9 cellular contexts compared by ENCODE assay signal in genomic region chr22:37468201-37468695, GRCh38. TPM values are rescaled to one million over a fixed set of nuclear protein-coding genes. Genes with fewer than 3 reads are reported as not detected.
DNase-seq lines count a peak whose midpoint lies in the region; ATAC-seq, FAIRE-seq and TF ChIP-seq lines count a peak whose summit lies in the region.
"Not testable (repeated sequence)": the region's sequence is repeated elsewhere in the genome, so short reads cannot be mapped to it uniquely, and the experiment has no call there.
"Had no signal": no experiment of that assay in that cellular context is flagged by ENCODE, and none has a peak within 500 bp of the region (broad histone marks: within the 10 kb centered on the region; RNA-seq: fewer than 3 reads in every experiment).

No MANE protein-coding gene starts in this region.

- not testable (repeated sequence) for H3K27me3 Mint-ChIP-seq in CD8-positive, alpha-beta T cell (ENCODE audit: low read depth); activated T-cell treated with anti-CD3 and anti-CD28 coated beads, Interleukin-2, amount 50 U/mL, for 24 hours; endodermal cell (ENCODE audit: insufficient read depth); stimulated activated naive B cell treated with anti-CD40 and anti-IgM and Interleukin-4, amounts not matched to agents 10 μg/mL and 1 μg/mL and 100 μg/mL, for 72 hours

- DNase-seq in CD8-positive, alpha-beta T cell; activated T-cell treated with anti-CD3 and anti-CD28 coated beads, Interleukin-2, amount 50 U/mL, for 24 hours; HepG2 (ENCODE audit: low spot score); neuronal stem cell (ENCODE audit: low spot score); stimulated activated naive B cell treated with anti-CD40 and anti-IgM and Interleukin-4, amounts not matched to agents 10 μg/mL and 1 μg/mL and 100 μg/mL, for 72 hours: not testable (repeated sequence)
- DNase-seq in endodermal cell, result peak; percentile 13

- not testable (repeated sequence) for H3K9me3 ChIP-seq in CD8-positive, alpha-beta T cell (ENCODE audit: low read length); endodermal cell (ENCODE audit: control insufficient read depth, low read length); HepG2 (ENCODE audit: low read length); neuronal stem cell (replicated peaks in 1 of 2; ENCODE audit: control insufficient read depth in 2 of 2, insufficient read depth in 1 of 2, low read depth in 1 of 2, low read length in 2 of 2)

- H4K91ac ChIP-seq in neuronal stem cell (ENCODE audit: low read depth, low read length, poor library complexity), result not testable (repeated sequence)

- not testable (repeated sequence) for H3K27ac ChIP-seq in CD8-positive, alpha-beta T cell (ENCODE audit: low read depth, low read length); HepG2 (ENCODE audit: extremely low read length, insufficient read depth, low read length); neuronal stem cell (replicated peaks; ENCODE audit: low read length)
- peak overlapping the region; percentile 66 for H3K27ac ChIP-seq in endodermal cell (ENCODE audit: low read depth, low read length)

- not testable (repeated sequence) for TF ChIP-seq EP300 in HepG2 (IDR thresholded peaks at IDR 0.05; ENCODE audit: low read depth in 2 of 2, low read length in 2 of 2); HepG2 (CRISPR knock-in tag; IDR thresholded peaks at IDR 0.05; ENCODE audit: borderline replicate concordance)

- H3K9ac ChIP-seq in endodermal cell (ENCODE audit: extremely low read depth, low read length, poor library complexity, severe bottlenecking); HepG2 (ENCODE audit: insufficient read depth, low read depth, low read length); neuronal stem cell (ENCODE audit: low read depth, low read length, poor library complexity): not testable (repeated sequence)

- not testable (repeated sequence) for H3K14ac ChIP-seq in neuronal stem cell (ENCODE audit: low read length)

- not testable (repeated sequence) for H4K8ac ChIP-seq in neuronal stem cell (ENCODE audit: low read depth, low read length)

- POLR2A ChIA-PET in CD8-positive, alpha-beta T cell (lab: Charles Lee); HepG2 (lab: Yijun Ruan, JAX): not testable (repeated sequence)

- CTCF ChIA-PET in CD8-positive, alpha-beta T cell (lab: Charles Lee), result interaction anchor here (1.5 kb wide), 1 partner anchor 29 kb away, joined by 4 read pairs; no protein-coding TSS in a partner anchor
- CTCF ChIA-PET in HepG2 (lab: Yijun Ruan, JAX; ENCODE audit: low intra/inter-chr PET ratio, low total read pairs), result not testable (repeated sequence)

- H4K20me1 ChIP-seq in HepG2 (ENCODE audit: insufficient read depth, low read length), result not testable (repeated sequence)

- H2BK15ac ChIP-seq in neuronal stem cell (ENCODE audit: low read length), result not testable (repeated sequence)

- not testable (repeated sequence) for H2AFZ ChIP-seq in HepG2 (ENCODE audit: low read length); neuronal stem cell (ENCODE audit: low read length)

- H2AK5ac ChIP-seq in neuronal stem cell (ENCODE audit: low read depth, low read length), result peak overlapping the region; percentile 40

- H3K36me3 Mint-ChIP-seq in CD8-positive, alpha-beta T cell, result peaks cover 72% of the 10 kb centered on the region
- peaks cover 82% of the 10 kb centered on the region for H3K36me3 Mint-ChIP-seq in activated T-cell treated with anti-CD3 and anti-CD28 coated beads, Interleukin-2, amount 50 U/mL, for 24 hours (ENCODE audit: low read depth)
- not testable (repeated sequence) for H3K36me3 Mint-ChIP-seq in endodermal cell (ENCODE audit: low read depth)
- H3K36me3 Mint-ChIP-seq in stimulated activated naive B cell treated with anti-CD40 and anti-IgM and Interleukin-4, amounts not matched to agents 10 μg/mL and 1 μg/mL and 100 μg/mL, for 72 hours, result peaks cover 56 to 65% of the 10 kb centered on the region in 2 donors

- peaks cover 12% of the 10 kb centered on the region for H3K4me1 Mint-ChIP-seq in CD8-positive, alpha-beta T cell (ENCODE audit: low read depth)
- not testable (repeated sequence) for H3K4me1 Mint-ChIP-seq in activated T-cell treated with anti-CD3 and anti-CD28 coated beads, Interleukin-2, amount 50 U/mL, for 24 hours (ENCODE audit: low read depth); endodermal cell
- H3K4me1 Mint-ChIP-seq in stimulated activated naive B cell treated with anti-CD40 and anti-IgM and Interleukin-4, amounts not matched to agents 10 μg/mL and 1 μg/mL and 100 μg/mL, for 72 hours, result peaks cover 20 to 21% of the 10 kb centered on the region in 2 donors

- H2BK12ac ChIP-seq in neuronal stem cell (ENCODE audit: low read length), result not testable (repeated sequence)

- not testable (repeated sequence) for H2BK5ac ChIP-seq in neuronal stem cell (ENCODE audit: low read length)

- intact Hi-C loops in CD8-positive, alpha-beta T cell (cut with DNase I, micrococcal nuclease); HepG2 (cut with micrococcal nuclease; ENCODE audit: unreplicated experiment): not testable (repeated sequence)

- not testable (repeated sequence) for H3K4me3 Mint-ChIP-seq in CD8-positive, alpha-beta T cell; activated T-cell treated with anti-CD3 and anti-CD28 coated beads, Interleukin-2, amount 50 U/mL, for 24 hours; endodermal cell; stimulated activated naive B cell treated with anti-CD40 and anti-IgM and Interleukin-4, amounts not matched to agents 10 μg/mL and 1 μg/mL and 100 μg/mL, for 72 hours

- not testable (repeated sequence) for BruUV-seq in HepG2 (replicated peaks; lab: Mats Ljungman, UMichigan)

- in situ Hi-C loops in HepG2 (cut with HindIII; ENCODE audit: extremely low pct_ligation_motif_present, low pct_unique_long_range_greater_than_20kb), result not testable (repeated sequence)

- H3K18ac ChIP-seq in neuronal stem cell (ENCODE audit: low read length), result peak overlapping the region; percentile 13

- not testable (repeated sequence) for H3K4me1 ChIP-seq in CD8-positive, alpha-beta T cell (ENCODE audit: insufficient read depth, low read length); endodermal cell (ENCODE audit: control insufficient read depth, insufficient read depth, low read length); HepG2 (ENCODE audit: insufficient read depth, low read length); neuronal stem cell (ENCODE audit: control insufficient read depth in 2 of 2, insufficient read depth in 1 of 2, low read depth in 1 of 2, low read length in 2 of 2)

- not testable (repeated sequence) for H3K4me3 ChIP-seq in CD8-positive, alpha-beta T cell (ENCODE audit: low read depth, low read length); endodermal cell (ENCODE audit: low read length); HepG2 (replicated peaks in 1 of 3; ENCODE audit: insufficient read depth in 1 of 3, low read depth in 2 of 3, low read length in 3 of 3); neuronal stem cell (ENCODE audit: low read length in 2 of 2)

- not testable (repeated sequence) for TF ChIP-seq CTCF in CD8-positive, alpha-beta T cell (IDR thresholded peaks at IDR 0.05); endodermal cell (conservative IDR thresholded peaks at IDR 0.05); HepG2 (CRISPR knock-in tag; IDR thresholded peaks at IDR 0.05)

- not testable (repeated sequence) for H3K4ac ChIP-seq in neuronal stem cell (ENCODE audit: low read length)

- not testable (repeated sequence) for H3K23ac ChIP-seq in neuronal stem cell (ENCODE audit: low read depth, low read length, poor library complexity)

- not testable (repeated sequence) for H3K4me2 ChIP-seq in HepG2 (ENCODE audit: low read depth, low read length); neuronal stem cell (ENCODE audit: insufficient read depth, low read length, poor library complexity, severe bottlenecking)

- not testable (repeated sequence) for H3K27me3 ChIP-seq in CD8-positive, alpha-beta T cell (ENCODE audit: insufficient read depth, low read length); endodermal cell (ENCODE audit: control insufficient read depth, insufficient read depth, low read length, poor library complexity, severe bottlenecking); HepG2 (ENCODE audit: control insufficient read depth in 1 of 2, insufficient read depth in 2 of 2, low read length in 2 of 2)
- peaks cover 0 to 43% (median 0%) of the 10 kb centered on the region in 3 experiments for H3K27me3 ChIP-seq in neuronal stem cell (ENCODE audit: control insufficient read depth in 3 of 3, insufficient read depth in 3 of 3, low read depth in 1 of 3, low read length in 3 of 3)

- peaks cover 37% of the 10 kb centered on the region for H3K36me3 ChIP-seq in CD8-positive, alpha-beta T cell (ENCODE audit: insufficient read depth, low read length)
- H3K36me3 ChIP-seq in endodermal cell (ENCODE audit: control insufficient read depth, insufficient read depth, low read length); HepG2 (replicated peaks in 1 of 2; ENCODE audit: control insufficient read depth in 1 of 2, insufficient read depth in 2 of 2, low read length in 2 of 2); neuronal stem cell (replicated peaks in 1 of 2; ENCODE audit: control insufficient read depth in 2 of 2, insufficient read depth in 2 of 2, low read length in 2 of 2): not testable (repeated sequence)

- WGBS in endodermal cell (ENCODE audit: insufficient coverage in 1 of 2, insufficient read length in 1 of 2), 2 experiments, result 92 to 95% methylated on average over 11 to 14 of the region's 14 CpGs
- 73% methylated on average over 14 of the region's 14 CpGs for WGBS in HepG2 (ENCODE audit: low lambda C conversion rate)
- no CpG with 5 or more reads among the region's 14 CpGs for WGBS in neuronal stem cell (ENCODE audit: extremely low coverage in 2 of 2, insufficient read length in 2 of 2, insufficient replicate concordance in 1 of 2), 2 donors

- peak overlapping the region; percentile 70 for H3K27ac Mint-ChIP-seq in CD8-positive, alpha-beta T cell
- peak overlapping the region; percentile 66 for H3K27ac Mint-ChIP-seq in activated T-cell treated with anti-CD3 and anti-CD28 coated beads, Interleukin-2, amount 50 U/mL, for 24 hours
- H3K27ac Mint-ChIP-seq in endodermal cell, result not testable (repeated sequence)
- H3K27ac Mint-ChIP-seq in stimulated activated naive B cell treated with anti-CD40 and anti-IgM and Interleukin-4, amounts not matched to agents 10 μg/mL and 1 μg/mL and 100 μg/mL, for 72 hours, result peak overlapping the region; percentile 22

- not testable (repeated sequence) for H3K79me1 ChIP-seq in neuronal stem cell (ENCODE audit: low read depth, low read length)

- not testable (repeated sequence) for ATAC-seq in CD8-positive, alpha-beta T cell; HepG2
- ATAC-seq in stimulated activated naive B cell treated with anti-CD40 and anti-IgM and Interleukin-4, amounts not matched to agents 10 μg/mL and 1 μg/mL and 100 μg/mL, for 72 hours (replicated peaks), result peak in 1 of 2 donors; percentile 40

- H3K9me3 Mint-ChIP-seq in CD8-positive, alpha-beta T cell; activated T-cell treated with anti-CD3 and anti-CD28 coated beads, Interleukin-2, amount 50 U/mL, for 24 hours; endodermal cell; stimulated activated naive B cell treated with anti-CD40 and anti-IgM and Interleukin-4, amounts not matched to agents 10 μg/mL and 1 μg/mL and 100 μg/mL, for 72 hours: not testable (repeated sequence)

- H2BK120ac ChIP-seq in neuronal stem cell (ENCODE audit: low read depth, low read length), result not testable (repeated sequence)

- not testable (repeated sequence) for TF ChIP-seq RAD21 in HepG2 (CRISPR knock-in tag; IDR thresholded peaks at IDR 0.05)

- not testable (repeated sequence) for TF ChIP-seq POLR2A in HepG2 (IDR thresholded peaks at IDR 0.05; ENCODE audit: insufficient read depth in 1 of 2, low read depth in 2 of 2, low read length in 2 of 2)

- FAIRE-seq in HepG2 (lab: Jason Lieb, UNC), result not testable (repeated sequence)

- H3K79me2 ChIP-seq in HepG2 (ENCODE audit: insufficient read depth, low read length), result not testable (repeated sequence)

RNA-seq across cellular contexts. Expression of gene MFNG, which starts 17.9 kb away (rescaled TPM):
- 10 to 100 TPM; 63.2 to 63.9 TPM for total RNA-seq in CD8-positive, alpha-beta T cell
- total RNA-seq in endodermal cell, result 1 to 10 TPM; 1.9 to 6.6 TPM
- 25.3 TPM for polyA plus RNA-seq in endodermal cell (2013, experiment 1 of 2)
- polyA plus RNA-seq in endodermal cell (2013, experiment 2 of 2), result 22.9 TPM
- total RNA-seq in HepG2 (2016; rRNA removed; fragmentation: Illumina TruSeq; extraction: Trizol), result 1.0 and 1.1 TPM in 2 replicates
- 0.35 and 1.1 TPM in 2 replicates for total RNA-seq in HepG2 (2016; cell fraction: cytosol; rRNA removed; fragmentation: Illumina TruSeq; extraction: Trizol; ENCODE audit: low read depth)
- total RNA-seq in HepG2 (2016; cell fraction: insoluble cytoplasmic fraction; rRNA removed; fragmentation: Illumina TruSeq; extraction: Trizol), result 0.55 and 0.80 TPM in 2 replicates
- 1.4 and 1.9 TPM in 2 replicates for total RNA-seq in HepG2 (2016; cell fraction: membrane; rRNA removed; fragmentation: Illumina TruSeq; extraction: Trizol)
- total RNA-seq in HepG2 (2016; cell fraction: nucleus; rRNA removed; fragmentation: Illumina TruSeq; extraction: Trizol), result 0.56 and 1.6 TPM in 2 replicates
- polyA plus RNA-seq in HepG2 (2011; rRNA removed), result 11.7 and 19.8 TPM in 2 replicates
- polyA plus RNA-seq in HepG2 (2011; cell fraction: cytosol; rRNA removed), result 15.3 and 15.7 TPM in 2 replicates
- 37.0 and 46.6 TPM in 2 replicates for polyA plus RNA-seq in HepG2 (2011; cell fraction: nucleus; rRNA removed)
- 14.5 and 20.0 TPM in 2 replicates for polyA plus RNA-seq in HepG2 (2012)
- polyA plus RNA-seq in HepG2 (2016; cell fraction: cytosol; fragmentation: Illumina TruSeq; extraction: Trizol; ENCODE audit: low read depth), result 0.79 and 0.97 TPM in 2 replicates
- 0.81 and 0.93 TPM in 2 replicates for polyA plus RNA-seq in HepG2 (2016; cell fraction: insoluble cytoplasmic fraction; fragmentation: Illumina TruSeq; extraction: Trizol; ENCODE audit: low read depth)
- 1.1 and 1.3 TPM in 2 replicates for polyA plus RNA-seq in HepG2 (2016; cell fraction: membrane; fragmentation: Illumina TruSeq; extraction: Trizol; ENCODE audit: low read depth)
- 1.3 and 4.5 TPM in 2 replicates for polyA plus RNA-seq in HepG2 (2016; cell fraction: nucleus; fragmentation: Illumina TruSeq; extraction: Trizol; ENCODE audit: insufficient read depth, low read depth)
- 0.77 and 12.5 TPM in 2 replicates for polyA minus RNA-seq in HepG2 (2011; rRNA and poly(A)+ RNA removed; ENCODE audit: low replicate concordance)
- polyA minus RNA-seq in HepG2 (2011; cell fraction: cytosol; rRNA and poly(A)+ RNA removed), result 3.2 and 6.1 TPM in 2 replicates
- 6.1 and 9.8 TPM in 2 replicates for polyA minus RNA-seq in HepG2 (2011; cell fraction: nucleus; rRNA and poly(A)+ RNA removed)
- polyA plus RNA-seq in neuronal stem cell (2013, experiment 1 of 2), result 10.5 TPM
- 8.0 TPM for polyA plus RNA-seq in neuronal stem cell (2013, experiment 2 of 2)
- total RNA-seq: HFFc6 had no signal
- polyA plus RNA-seq: BJ had no signal

RNA-seq across cellular contexts. Expression of gene ELFN2, which starts 41.0 kb away (rescaled TPM):
- total RNA-seq in CD8-positive, alpha-beta T cell, result not detected
- total RNA-seq in endodermal cell, result under 1 TPM; 0.40 to 0.46 TPM
- 2.1 TPM for polyA plus RNA-seq in endodermal cell (2013, experiment 1 of 2)
- 1.7 TPM for polyA plus RNA-seq in endodermal cell (2013, experiment 2 of 2)
- not detected in 2 replicates for total RNA-seq in HepG2 (2016; rRNA removed; fragmentation: Illumina TruSeq; extraction: Trizol)
- not detected in 2 replicates for total RNA-seq in HepG2 (2016; cell fraction: cytosol; rRNA removed; fragmentation: Illumina TruSeq; extraction: Trizol; ENCODE audit: low read depth)
- total RNA-seq in HepG2 (2016; cell fraction: insoluble cytoplasmic fraction; rRNA removed; fragmentation: Illumina TruSeq; extraction: Trizol), result not detected in 2 replicates
- total RNA-seq in HepG2 (2016; cell fraction: membrane; rRNA removed; fragmentation: Illumina TruSeq; extraction: Trizol), result not detected in 2 replicates
- total RNA-seq in HepG2 (2016; cell fraction: nucleus; rRNA removed; fragmentation: Illumina TruSeq; extraction: Trizol), result not detected in 2 replicates
- 0.01 TPM in 1 of 2 replicates, not detected in the other for polyA plus RNA-seq in HepG2 (2011; rRNA removed)
- not detected in 2 replicates for polyA plus RNA-seq in HepG2 (2011; cell fraction: cytosol; rRNA removed)
- 0.03 TPM in 2 replicates for polyA plus RNA-seq in HepG2 (2011; cell fraction: nucleus; rRNA removed)
- 0.01 and 0.09 TPM in 2 replicates for polyA plus RNA-seq in HepG2 (2012)
- polyA plus RNA-seq in HepG2 (2016; cell fraction: cytosol; fragmentation: Illumina TruSeq; extraction: Trizol; ENCODE audit: low read depth), result not detected in 2 replicates
- not detected in 2 replicates for polyA plus RNA-seq in HepG2 (2016; cell fraction: insoluble cytoplasmic fraction; fragmentation: Illumina TruSeq; extraction: Trizol; ENCODE audit: low read depth)
- not detected in 2 replicates for polyA plus RNA-seq in HepG2 (2016; cell fraction: membrane; fragmentation: Illumina TruSeq; extraction: Trizol; ENCODE audit: low read depth)
- not detected in 2 replicates for polyA plus RNA-seq in HepG2 (2016; cell fraction: nucleus; fragmentation: Illumina TruSeq; extraction: Trizol; ENCODE audit: insufficient read depth, low read depth)
- 0.47 TPM in 1 of 2 replicates, not detected in the other for polyA minus RNA-seq in HepG2 (2011; rRNA and poly(A)+ RNA removed; ENCODE audit: low replicate concordance)
- polyA minus RNA-seq in HepG2 (2011; cell fraction: cytosol; rRNA and poly(A)+ RNA removed), result not detected in 2 replicates
- polyA minus RNA-seq in HepG2 (2011; cell fraction: nucleus; rRNA and poly(A)+ RNA removed), result not detected in 2 replicates
- polyA plus RNA-seq in neuronal stem cell (2013, experiment 1 of 2), result 0.78 TPM
- 0.86 TPM for polyA plus RNA-seq in neuronal stem cell (2013, experiment 2 of 2)
- polyA plus RNA-seq: CD4-positive, alpha-beta memory T cell had no signal

RNA-seq across cellular contexts. Expression of gene CARD10, which starts 51.0 kb away (rescaled TPM):
- total RNA-seq in CD8-positive, alpha-beta T cell, result under 1 TPM in 1 of 2 experiments, not detected in 1; 0.19 TPM
- 10 to 100 TPM; 20.3 to 24.4 TPM for total RNA-seq in endodermal cell
- 4.8 TPM for polyA plus RNA-seq in endodermal cell (2013, experiment 1 of 2)
- polyA plus RNA-seq in endodermal cell (2013, experiment 2 of 2), result 6.1 TPM
- 28.9 and 35.2 TPM in 2 replicates for total RNA-seq in HepG2 (2016; rRNA removed; fragmentation: Illumina TruSeq; extraction: Trizol)
- total RNA-seq in HepG2 (2016; cell fraction: cytosol; rRNA removed; fragmentation: Illumina TruSeq; extraction: Trizol; ENCODE audit: low read depth), result 3.9 and 4.1 TPM in 2 replicates
- 24.8 and 36.0 TPM in 2 replicates for total RNA-seq in HepG2 (2016; cell fraction: insoluble cytoplasmic fraction; rRNA removed; fragmentation: Illumina TruSeq; extraction: Trizol)
- 11.9 and 12.5 TPM in 2 replicates for total RNA-seq in HepG2 (2016; cell fraction: membrane; rRNA removed; fragmentation: Illumina TruSeq; extraction: Trizol)
- 17.8 and 21.3 TPM in 2 replicates for total RNA-seq in HepG2 (2016; cell fraction: nucleus; rRNA removed; fragmentation: Illumina TruSeq; extraction: Trizol)
- 55.8 and 92.3 TPM in 2 replicates for polyA plus RNA-seq in HepG2 (2011; rRNA removed)
- 52.6 and 75.1 TPM in 2 replicates for polyA plus RNA-seq in HepG2 (2011; cell fraction: cytosol; rRNA removed)
- polyA plus RNA-seq in HepG2 (2011; cell fraction: nucleus; rRNA removed), result 203 and 227 TPM in 2 replicates
- polyA plus RNA-seq in HepG2 (2012), result 46.8 and 57.2 TPM in 2 replicates
- 3.0 TPM in 2 replicates for polyA plus RNA-seq in HepG2 (2016; cell fraction: cytosol; fragmentation: Illumina TruSeq; extraction: Trizol; ENCODE audit: low read depth)
- polyA plus RNA-seq in HepG2 (2016; cell fraction: insoluble cytoplasmic fraction; fragmentation: Illumina TruSeq; extraction: Trizol; ENCODE audit: low read depth), result 28.5 and 30.3 TPM in 2 replicates
- 9.1 and 9.4 TPM in 2 replicates for polyA plus RNA-seq in HepG2 (2016; cell fraction: membrane; fragmentation: Illumina TruSeq; extraction: Trizol; ENCODE audit: low read depth)
- 42.1 and 44.8 TPM in 2 replicates for polyA plus RNA-seq in HepG2 (2016; cell fraction: nucleus; fragmentation: Illumina TruSeq; extraction: Trizol; ENCODE audit: insufficient read depth, low read depth)
- polyA minus RNA-seq in HepG2 (2011; rRNA and poly(A)+ RNA removed; ENCODE audit: low replicate concordance), result 15.9 and 164 TPM in 2 replicates
- 61.5 and 72.6 TPM in 2 replicates for polyA minus RNA-seq in HepG2 (2011; cell fraction: cytosol; rRNA and poly(A)+ RNA removed)
- polyA minus RNA-seq in HepG2 (2011; cell fraction: nucleus; rRNA and poly(A)+ RNA removed), result 31.9 and 42.5 TPM in 2 replicates
- 4.2 TPM for polyA plus RNA-seq in neuronal stem cell (2013, experiment 1 of 2)
- polyA plus RNA-seq in neuronal stem cell (2013, experiment 2 of 2), result 4.3 TPM
- polyA plus RNA-seq: CD4-positive, alpha-beta memory T cell had no signal

Comparison
In these comparisons a context has a peak if more than half of its experiments do, and no peak if none do; other contexts are left out.
1. RNA of gene MFNG, which starts 17.9 kb away (total RNA-seq): 63.2 to 63.9 TPM in CD8-positive, alpha-beta T cell; 1.9 to 6.6 TPM in endodermal cell and 0.35 to 1.9 TPM in HepG2; every median in the first group is over 4 times any median in the second.
2. RNA of gene CARD10, which starts 51.0 kb away (total RNA-seq): 3.9 to 36.0 TPM in HepG2 and 20.3 to 24.4 TPM in endodermal cell; 0.19 TPM in CD8-positive, alpha-beta T cell; every median in the first group is over 4 times any median in the second.